Comparison of ENCODE assay signal across 1 cellular context in the genomic region with DNA sequence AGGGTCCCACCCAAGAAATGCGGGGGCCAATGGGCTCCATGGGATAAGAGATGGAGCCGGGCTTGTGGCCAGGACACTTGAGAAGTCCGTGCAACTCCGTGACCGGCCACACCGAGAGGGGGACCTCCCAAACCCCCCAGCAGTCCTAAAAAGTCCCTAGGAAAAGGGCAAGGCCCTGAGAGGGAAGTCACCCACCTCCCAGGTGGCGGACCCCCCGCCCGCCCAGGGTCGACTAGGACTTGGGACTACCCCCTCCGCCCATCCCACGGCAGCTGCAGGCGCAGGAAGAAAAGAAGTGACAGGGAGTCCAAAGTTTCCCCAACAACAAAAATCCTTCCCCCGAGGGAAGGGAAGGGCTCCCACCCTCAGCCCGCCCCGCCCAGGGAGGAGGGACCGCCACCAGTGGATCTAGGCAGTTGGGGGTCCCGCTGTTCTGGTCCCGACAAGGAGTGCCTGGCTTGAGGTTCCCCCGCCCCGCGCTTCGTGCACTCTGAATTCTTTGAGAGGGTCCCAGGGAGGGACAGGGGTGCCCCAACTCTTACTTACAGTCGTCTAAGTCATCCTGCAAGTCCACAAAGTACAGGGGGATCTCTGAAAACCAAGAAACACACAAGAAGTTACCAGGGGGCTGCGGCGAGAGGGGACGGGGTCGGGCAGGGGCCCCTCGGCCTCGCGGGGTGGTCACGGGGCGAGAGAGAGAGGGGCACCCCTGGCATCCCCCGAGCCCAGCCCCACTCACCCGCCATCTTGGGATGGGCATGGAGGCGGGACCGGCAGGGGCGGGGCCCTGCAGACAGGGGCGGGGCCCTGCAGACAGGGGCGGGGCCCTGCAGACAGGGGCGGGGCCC.
TF ChIP-seq lines count a peak whose summit lies in the region.

No MANE protein-coding gene starts in this region.

TF ChIP-seq in GM12878, 131 proteins besides CTCF, POLR2A, EP300 and RAD21 (continued from another document):
- TF ChIP-seq, protein P1, sequence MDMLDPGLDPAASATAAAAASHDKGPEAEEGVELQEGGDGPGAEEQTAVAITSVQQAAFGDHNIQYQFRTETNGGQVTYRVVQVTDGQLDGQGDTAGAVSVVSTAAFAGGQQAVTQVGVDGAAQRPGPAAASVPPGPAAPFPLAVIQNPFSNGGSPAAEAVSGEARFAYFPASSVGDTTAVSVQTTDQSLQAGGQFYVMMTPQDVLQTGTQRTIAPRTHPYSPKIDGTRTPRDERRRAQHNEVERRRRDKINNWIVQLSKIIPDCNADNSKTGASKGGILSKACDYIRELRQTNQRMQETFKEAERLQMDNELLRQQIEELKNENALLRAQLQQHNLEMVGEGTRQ (IDR thresholded peaks at IDR 0.05; ENCODE audit: borderline replicate concordance, low read depth, low read length), result no peak
- TF ChIP-seq, protein P2, sequence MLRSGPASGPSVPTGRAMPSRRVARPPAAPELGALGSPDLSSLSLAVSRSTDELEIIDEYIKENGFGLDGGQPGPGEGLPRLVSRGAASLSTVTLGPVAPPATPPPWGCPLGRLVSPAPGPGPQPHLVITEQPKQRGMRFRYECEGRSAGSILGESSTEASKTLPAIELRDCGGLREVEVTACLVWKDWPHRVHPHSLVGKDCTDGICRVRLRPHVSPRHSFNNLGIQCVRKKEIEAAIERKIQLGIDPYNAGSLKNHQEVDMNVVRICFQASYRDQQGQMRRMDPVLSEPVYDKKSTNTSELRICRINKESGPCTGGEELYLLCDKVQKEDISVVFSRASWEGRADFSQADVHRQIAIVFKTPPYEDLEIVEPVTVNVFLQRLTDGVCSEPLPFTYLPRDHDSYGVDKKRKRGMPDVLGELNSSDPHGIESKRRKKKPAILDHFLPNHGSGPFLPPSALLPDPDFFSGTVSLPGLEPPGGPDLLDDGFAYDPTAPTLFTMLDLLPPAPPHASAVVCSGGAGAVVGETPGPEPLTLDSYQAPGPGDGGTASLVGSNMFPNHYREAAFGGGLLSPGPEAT (IDR thresholded peaks at IDR 0.05; ENCODE audit: low read depth), result 0 out of 2 replicates have a peak, but pooled peaks have one; percentile 20
- TF ChIP-seq LARP7 (IDR thresholded peaks at IDR 0.05) (no peak), POU2F2 (IDR thresholded peaks at IDR 0.05; ENCODE audit: borderline replicate concordance, low read depth, low read length) (0 out of 3 replicates have a peak, but pooled peaks have one; percentile 40)
